ENCODE assay signal across 18 cellular contexts in genomic region chr2:105604938-105605337, GRCh38.
DNase-seq lines count a peak whose midpoint lies in the region; ATAC-seq, FAIRE-seq and TF ChIP-seq lines count a peak whose summit lies in the region.
"Had no signal": no experiment of that assay in that cellular context is flagged by ENCODE, and none has a peak within 500 bp of the region (broad histone marks: within the 10 kb centered on the region; RNA-seq: fewer than 3 reads in every experiment).

No MANE protein-coding gene starts in this region.

- intact Hi-C loops in left ventricle myocardium inferior (cut with micrococcal nuclease) = no loop called here
- intact Hi-C loops in sciatic nerve (cut with DNase I) = no loop called here

- TF ChIP-seq CTCF in chondrocyte (IDR thresholded peaks at IDR 0.05) (no peak), left ventricle myocardium inferior (IDR thresholded peaks at IDR 0.05; ENCODE audit: borderline replicate concordance) (no peak), D721Med (IDR thresholded peaks at IDR 0.05; ENCODE audit: insufficient read depth, missing control alignments) (no peak), HFFc6 (IDR thresholded peaks at IDR 0.05) (no peak)

- peaks cover 13% of the 10 kb centered on the region for H3K4me1 Mint-ChIP-seq in chondrocyte (ENCODE audit: low read depth)
- H3K4me1 Mint-ChIP-seq in activated T-cell treated with anti-CD3 and anti-CD28 coated beads, Interleukin-2, amount 50 U/mL, for 24 hours (ENCODE audit: low read depth) = no peaks in the 10 kb centered on the region
- H3K4me1 Mint-ChIP-seq in HFFc6 (ENCODE audit: low read depth) = no peaks in the 10 kb centered on the region
- H3K4me1 Mint-ChIP-seq: activated CD4-positive, alpha-beta T cell treated with anti-CD3 and anti-CD28 coated beads for 36 hours had no signal

- peak overlapping the region; percentile 77 for H3K27ac ChIP-seq in left ventricle myocardium inferior (replicated peaks)
- H3K27ac ChIP-seq: HL-60 had no signal

- peak overlapping the region; percentile 79 for H3K27ac Mint-ChIP-seq in chondrocyte (ENCODE audit: unreplicated experiment)
- H3K27ac Mint-ChIP-seq in activated T-cell treated with anti-CD3 and anti-CD28 coated beads, Interleukin-2, amount 50 U/mL, for 24 hours = no peak overlapping the region
- H3K27ac Mint-ChIP-seq in HFFc6 = no peak overlapping the region
- H3K27ac Mint-ChIP-seq: activated CD4-positive, alpha-beta T cell treated with anti-CD3 and anti-CD28 coated beads for 36 hours had no signal

- H3K9me3 ChIP-seq in left ventricle myocardium inferior (replicated peaks) = no peaks in the 10 kb centered on the region

- peak; percentile 45 for DNase-seq in H4 (ENCODE audit: low spot score)
- no peak for DNase-seq in chondrocyte (ENCODE audit: low spot score)
- DNase-seq in left ventricle myocardium inferior = peak; percentile 20
- no peak for DNase-seq in sciatic nerve (ENCODE audit: low spot score)
- DNase-seq in activated T-cell treated with anti-CD3 and anti-CD28 coated beads, Interleukin-2, amount 50 U/mL, for 24 hours = no peak
- no peak for DNase-seq in HK-2 (ENCODE audit: unreplicated experiment)
- no peak for DNase-seq in D721Med (ENCODE audit: insufficient read length, low spot score)
- DNase-seq in HFFc6 = no peak
- DNase-seq: activated CD4-positive, alpha-beta T cell treated with anti-CD3 and anti-CD28 coated beads for 36 hours; activated T-cell treated with anti-CD3 and anti-CD28 coated beads, Interleukin-2, amount 50 U/mL, for 4 hours; DND-41; kidney; NCI-H2107; T-helper 1 cell had no signal

- no peaks in the 10 kb centered on the region for H3K27me3 Mint-ChIP-seq in chondrocyte (ENCODE audit: low read depth)
- H3K27me3 Mint-ChIP-seq in activated T-cell treated with anti-CD3 and anti-CD28 coated beads, Interleukin-2, amount 50 U/mL, for 24 hours = no peaks in the 10 kb centered on the region
- H3K27me3 Mint-ChIP-seq in HFFc6 (ENCODE audit: insufficient read depth) = peaks cover 15% of the 10 kb centered on the region
- H3K27me3 Mint-ChIP-seq: activated CD4-positive, alpha-beta T cell treated with anti-CD3 and anti-CD28 coated beads for 36 hours had no signal

- H3K9me3 Mint-ChIP-seq in chondrocyte (ENCODE audit: low read depth) (no peaks in the 10 kb centered on the region), HFFc6 (no peaks in the 10 kb centered on the region)
- no peaks in the 10 kb centered on the region for H3K9me3 Mint-ChIP-seq in activated T-cell treated with anti-CD3 and anti-CD28 coated beads, Interleukin-2, amount 50 U/mL, for 24 hours
- H3K9me3 Mint-ChIP-seq: activated T-cell treated with anti-CD3 and anti-CD28 coated beads, Interleukin-2, amount 50 U/mL, for 4 hours; neural crest cell had no signal

- H3K36me3 Mint-ChIP-seq in chondrocyte (ENCODE audit: low read depth) = no peaks in the 10 kb centered on the region
- no peaks in the 10 kb centered on the region for H3K36me3 Mint-ChIP-seq in activated T-cell treated with anti-CD3 and anti-CD28 coated beads, Interleukin-2, amount 50 U/mL, for 24 hours (ENCODE audit: low read depth)
- H3K36me3 Mint-ChIP-seq in HFFc6 (ENCODE audit: low read depth) = no peaks in the 10 kb centered on the region

- H3K4me3 Mint-ChIP-seq in chondrocyte (ENCODE audit: unreplicated experiment) (peak overlapping the region; percentile 33), HFFc6 (no peak overlapping the region)
- no peak overlapping the region for H3K4me3 Mint-ChIP-seq in activated T-cell treated with anti-CD3 and anti-CD28 coated beads, Interleukin-2, amount 50 U/mL, for 24 hours
- H3K4me3 Mint-ChIP-seq: activated CD4-positive, alpha-beta T cell treated with anti-CD3 and anti-CD28 coated beads for 36 hours; activated T-cell treated with anti-CD3 and anti-CD28 coated beads, Interleukin-2, amount 50 U/mL, for 4 hours; neural crest cell had no signal

- FAIRE-seq in D721Med (lab: Jason Lieb, UNC) = no peak
- FAIRE-seq: bronchial epithelial cell, GM12892, kidney had no signal

- H3K36me3 ChIP-seq in left ventricle myocardium inferior = no peaks in the 10 kb centered on the region

- H3K4me1 ChIP-seq in left ventricle myocardium inferior = peaks cover 34% of the 10 kb centered on the region

- ATAC-seq in sciatic nerve = peak; percentile 53
- ATAC-seq: activated CD4-positive, alpha-beta T cell treated with anti-CD3 and anti-CD28 coated beads for 36 hours; activated T-cell treated with anti-CD3 and anti-CD28 coated beads, Interleukin-2, amount 50 U/mL, for 4 hours had no signal

- no peaks in the 10 kb centered on the region for H3K27me3 ChIP-seq in left ventricle myocardium inferior (ENCODE audit: low read depth)

- H3K4me3 ChIP-seq in left ventricle myocardium inferior = peak overlapping the region; percentile 24

Comparison
In these comparisons a context has a peak if more than half of its experiments do, and no peak if none do; other contexts are left out.
1. DNase-seq: peak in H4 (single experiment) and left ventricle myocardium inferior (single experiment); none in chondrocyte (single experiment), sciatic nerve (single experiment), activated T-cell treated with anti-CD3 and anti-CD28 coated beads, Interleukin-2, amount 50 U/mL, for 24 hours (single experiment), HK-2 (single experiment), D721Med (single experiment) and HFFc6 (single experiment).